ENCODE assay signal across 15 cellular contexts in genomic region chr1:17632541-17633193, GRCh38.
DNase-seq lines count a peak whose midpoint lies in the region; ATAC-seq and TF ChIP-seq lines count a peak whose summit lies in the region.
"Had no signal": no experiment of that assay in that cellular context is flagged by ENCODE, and none has a peak within 500 bp of the region (broad histone marks: within the 10 kb centered on the region; RNA-seq: fewer than 3 reads in every experiment).

No MANE protein-coding gene starts in this region.

- TF ChIP-seq CTCF in WTC11 (IDR thresholded peaks at IDR 0.05): no peak
- TF ChIP-seq CTCF in fibroblast of mammary gland (conservative IDR thresholded peaks at IDR 0.05; ENCODE audit: control insufficient read depth, insufficient read depth, low read depth, low read length): no peak
- no peak for TF ChIP-seq CTCF in gastrocnemius medialis (IDR thresholded peaks at IDR 0.05 in 4 of 5, conservative IDR thresholded peaks at IDR 0.05 in 1 of 5)
- TF ChIP-seq CTCF in GM20000 (IDR thresholded peaks at IDR 0.05; ENCODE audit: extremely low read depth, missing control alignments): no peak

- no peaks in the 10 kb centered on the region for H3K27me3 ChIP-seq in gastrocnemius medialis

- H3K4me1 ChIP-seq in gastrocnemius medialis: peaks cover 18 to 20% of the 10 kb centered on the region in 2 donors

- H3K4me3 ChIP-seq in fibroblast of mammary gland (ENCODE audit: control insufficient read depth, low read depth, low read length) (no peak overlapping the region), gastrocnemius medialis (no peak overlapping the region)
- H3K4me3 ChIP-seq: left ventricle myocardium inferior had no signal

- CTCF ChIA-PET in WTC11 (lab: Charles Lee): interaction anchor here (1.0 to 1.9 kb wide), 4 partner anchors 26 to 138 kb away, joined by 5 to 9 read pairs (median 6); no protein-coding TSS in a partner anchor

- no peaks in the 10 kb centered on the region for H3K9me3 ChIP-seq in gastrocnemius medialis
- H3K9me3 ChIP-seq: left ventricle myocardium inferior had no signal

- H3K27ac ChIP-seq in gastrocnemius medialis: peak overlapping the region; percentile 50 to 97 (median 89)

- ATAC-seq in WTC11: no peak
- ATAC-seq in gastrocnemius medialis: no peak
- no peak for ATAC-seq in HG02571 (IDR thresholded peaks at IDR 0.05; ENCODE audit: unreplicated experiment)
- ATAC-seq: activated CD4-positive, alpha-beta T cell treated with anti-CD3 and anti-CD28 coated beads for 36 hours; effector memory CD8-positive, alpha-beta T cell had no signal

- DNase-seq in GM03348 (ENCODE audit: low spot score) (peak; percentile 69), WTC11 (ENCODE audit: low spot score) (no peak), fibroblast of mammary gland (ENCODE audit: low read depth) (peak; percentile 82), gastrocnemius medialis (no peak), GM20000 (ENCODE audit: low spot score) (no peak), putamen (ENCODE audit: low spot score) (no peak), G401 (ENCODE audit: low spot score) (no peak)
- DNase-seq: activated CD4-positive, alpha-beta T cell treated with anti-CD3 and anti-CD28 coated beads for 36 hours; activated T-cell treated with anti-CD3 and anti-CD28 coated beads, Interleukin-2, amount 50 U/mL, for 1 hour; amygdala; effector memory CD8-positive, alpha-beta T cell; left ventricle myocardium inferior; NCI-H2171 treated with DMSO at 0.1 percent for 48 hours had no signal

- no peak overlapping the region for H3K27ac Mint-ChIP-seq in WTC11
- H3K27ac Mint-ChIP-seq: activated CD4-positive, alpha-beta T cell treated with anti-CD3 and anti-CD28 coated beads for 36 hours; effector memory CD8-positive, alpha-beta T cell; natural killer cell treated with Interleukin-12 subunit alpha and Interleukin-12 subunit beta and Interleukin-15 and Interleukin-18, amount 100 ng/mL, for 72 hours had no signal

- no peak for TF ChIP-seq POLR2A in gastrocnemius medialis (IDR thresholded peaks at IDR 0.05)

- H3K4me3 Mint-ChIP-seq in WTC11: no peak overlapping the region
- H3K4me3 Mint-ChIP-seq: activated CD4-positive, alpha-beta T cell treated with anti-CD3 and anti-CD28 coated beads for 36 hours; effector memory CD8-positive, alpha-beta T cell; natural killer cell treated with Interleukin-12 subunit alpha and Interleukin-12 subunit beta and Interleukin-15 and Interleukin-18, amount 100 ng/mL, for 72 hours had no signal

- in situ Hi-C loops in gastrocnemius medialis (cut with MboI; ENCODE audit: low sequenced_read_pairs in 4 of 4) (no loop called here), G401 (cut with HindIII; ENCODE audit: low sequenced_read_pairs) (no loop called here)

- peaks cover 9% of the 10 kb centered on the region; the same call in 1 of the 2 replicates for H3K4me1 Mint-ChIP-seq in WTC11
- H3K4me1 Mint-ChIP-seq: activated CD4-positive, alpha-beta T cell treated with anti-CD3 and anti-CD28 coated beads for 36 hours had no signal

- POLR2A ChIA-PET in WTC11 (lab: Charles Lee): no interaction called here

- intact Hi-C loops in gastrocnemius medialis (cut with DNase I; ENCODE audit: low total_unique reads): no loop called here

- H3K9me3 Mint-ChIP-seq in WTC11: no peaks in the 10 kb centered on the region
- H3K9me3 Mint-ChIP-seq: effector memory CD8-positive, alpha-beta T cell; natural killer cell treated with Interleukin-12 subunit alpha and Interleukin-12 subunit beta and Interleukin-15 and Interleukin-18, amount 100 ng/mL, for 72 hours had no signal

- H3K36me3 Mint-ChIP-seq in WTC11: peaks cover 35% of the 10 kb centered on the region
- H3K36me3 Mint-ChIP-seq: natural killer cell treated with Interleukin-12 subunit alpha and Interleukin-12 subunit beta and Interleukin-15 and Interleukin-18, amount 100 ng/mL, for 72 hours had no signal

- H3K27me3 Mint-ChIP-seq in WTC11 (ENCODE audit: low read depth): no peaks in the 10 kb centered on the region
- H3K27me3 Mint-ChIP-seq: activated CD4-positive, alpha-beta T cell treated with anti-CD3 and anti-CD28 coated beads for 36 hours; natural killer cell treated with Interleukin-12 subunit alpha and Interleukin-12 subunit beta and Interleukin-15 and Interleukin-18, amount 100 ng/mL, for 72 hours had no signal

- peaks cover 0 to 77% of the 10 kb centered on the region in 2 donors for H3K36me3 ChIP-seq in gastrocnemius medialis

TF ChIP-seq in WTC11, 78 proteins besides CTCF, POLR2A, EP300 and RAD21:
- TF ChIP-seq CREB1 (CRISPR knock-in tag; IDR thresholded peaks at IDR 0.05) (no peak), PRDM15 (CRISPR knock-in tag; IDR thresholded peaks at IDR 0.05) (peak; percentile 84)

Comparison
In these comparisons a context has a peak if more than half of its experiments do, and no peak if none do; other contexts are left out.
1. DNase-seq: peak in GM03348 (single experiment) and fibroblast of mammary gland (single experiment); none in WTC11 (single experiment), gastrocnemius medialis (0 of 2), GM20000 (single experiment), putamen (single experiment) and G401 (single experiment).